8 cellular contexts compared by ENCODE assay signal in genomic region chr7:25857376-25858067, GRCh38.
DNase-seq lines count a peak whose midpoint lies in the region; ATAC-seq and TF ChIP-seq lines count a peak whose summit lies in the region.

No MANE protein-coding gene starts in this region.

- TF ChIP-seq EP300 in upper lobe of left lung (IDR thresholded peaks at IDR 0.05): no peak

- H3K9me3 ChIP-seq in A673 (ENCODE audit: low read depth, low read length, poor library complexity, severe bottlenecking) (no peaks in the 10 kb centered on the region), OCI-LY1 (ENCODE audit: low read length) (peaks cover 13% of the 10 kb centered on the region; the same call in 1 of the 2 replicates), left ventricle myocardium inferior (replicated peaks) (no peaks in the 10 kb centered on the region), upper lobe of left lung (peaks cover 0 to 14% (median 3%) of the 10 kb centered on the region in 4 donors)

- H3K9me2 ChIP-seq in OCI-LY1 (ENCODE audit: low read depth, low read length): no peaks in the 10 kb centered on the region

- H3K36me3 ChIP-seq in A673 (ENCODE audit: insufficient read depth, low read length, poor library complexity, severe bottlenecking): no peaks in the 10 kb centered on the region
- H3K36me3 ChIP-seq in OCI-LY1 (ENCODE audit: insufficient read depth, low read length): no peaks in the 10 kb centered on the region; the same call in 1 of the 2 replicates
- no peaks in the 10 kb centered on the region for H3K36me3 ChIP-seq in left ventricle myocardium inferior
- no peaks in the 10 kb centered on the region for H3K36me3 ChIP-seq in upper lobe of left lung

- intact Hi-C loops in A673 (cut with micrococcal nuclease; ENCODE audit: unreplicated experiment) (loop anchor here (10.0 kb wide), 1 partner anchor 507 kb away; no protein-coding TSS in a partner anchor), left ventricle myocardium inferior (cut with micrococcal nuclease) (loop anchor here (10.0 kb wide), 1 partner anchor 463 kb away; no protein-coding TSS in a partner anchor)

- H2AFZ ChIP-seq in OCI-LY1 (ENCODE audit: low read length): peak overlapping the region; percentile 36; the same call in 1 of the 2 replicates

- 0 out of 2 replicates have a peak, but pooled peaks cover 10% of the 10 kb centered on the region for H3F3A ChIP-seq in OCI-LY1 (ENCODE audit: insufficient read depth, low read length)

- TF ChIP-seq CTCF in A673 (conservative IDR thresholded peaks at IDR 0.05; ENCODE audit: low read depth, low read length) (no peak), HFF-Myc (IDR thresholded peaks at IDR 0.05; ENCODE audit: low read depth, low read length, missing control alignments) (no peak), OCI-LY1 (IDR thresholded peaks at IDR 0.05; ENCODE audit: low read length) (no peak), left ventricle myocardium inferior (IDR thresholded peaks at IDR 0.05; ENCODE audit: borderline replicate concordance) (no peak), upper lobe of left lung (IDR thresholded peaks at IDR 0.05) (no peak)

- POLR2A ChIA-PET in A673 (lab: Charles Lee; ENCODE audit: low non-redundant PET): no interaction called here

- H3K4me1 ChIP-seq in A673 (ENCODE audit: insufficient read depth, low read length, poor library complexity, severe bottlenecking) (peaks cover 24% of the 10 kb centered on the region), OCI-LY1 (ENCODE audit: insufficient read depth, low read length, severe bottlenecking) (peaks cover 27% of the 10 kb centered on the region), left ventricle myocardium inferior (peaks cover 24% of the 10 kb centered on the region), upper lobe of left lung (peaks cover 10 to 35% (median 24%) of the 10 kb centered on the region in 4 donors)

- H3K4me3 ChIP-seq in A673 (ENCODE audit: low read depth, low read length, poor library complexity, severe bottlenecking): peak overlapping the region; percentile 55
- peak overlapping the region; percentile 42 for H3K4me3 ChIP-seq in HFF-Myc (replicated peaks; ENCODE audit: low read depth, low read length)
- H3K4me3 ChIP-seq in OCI-LY1 (ENCODE audit: low read depth, low read length, poor library complexity, severe bottlenecking): peak overlapping the region; percentile 68
- H3K4me3 ChIP-seq in left ventricle myocardium inferior: peak overlapping the region; percentile 62
- peak overlapping the region in 3 of 4 donors; percentile 33 to 45 (median 43) for H3K4me3 ChIP-seq in upper lobe of left lung

- TF ChIP-seq POLR2A in upper lobe of left lung (IDR thresholded peaks at IDR 0.05): no peak

- H4K20me1 ChIP-seq in OCI-LY1 (ENCODE audit: insufficient read depth, low read length): no peaks in the 10 kb centered on the region

- H3K9ac ChIP-seq in OCI-LY1 (ENCODE audit: low read length): no peak overlapping the region

- WGBS in upper lobe of left lung, 2 donors: 14 to 22% methylated on average over 17 to 21 of the region's 21 CpGs

- H3K79me2 ChIP-seq in OCI-LY1 (ENCODE audit: insufficient read depth, low read length): no peaks in the 10 kb centered on the region

- no TSS peak for BruUV-seq in A673 (replicated peaks; lab: Mats Ljungman, UMichigan)

- H3K27me3 ChIP-seq in A673 (replicated peaks; ENCODE audit: insufficient read depth, low read depth, low read length, poor library complexity) (peaks cover 10% of the 10 kb centered on the region), OCI-LY1 (ENCODE audit: insufficient read depth, low read length) (no peaks in the 10 kb centered on the region), left ventricle myocardium inferior (ENCODE audit: low read depth) (peaks cover 100% of the 10 kb centered on the region), upper lobe of left lung (peaks cover 0 to 97% (median 45%) of the 10 kb centered on the region in 4 donors)

- ATAC-seq in upper lobe of left lung (ENCODE audit: low FRiP score in 2 of 2) (no peak), HG03045 (IDR thresholded peaks at IDR 0.05; ENCODE audit: unreplicated experiment) (no peak)

- DNase-seq in A673 (ENCODE audit: low spot score): peak; percentile 88
- DNase-seq in HFF-Myc (ENCODE audit: extremely low read depth, low read depth): no peak
- no peak for DNase-seq in left ventricle myocardium inferior
- DNase-seq in upper lobe of left lung: no peak
- DNase-seq in activated T-cell treated with anti-CD3 and anti-CD28 coated beads for 4 hours: no peak
- DNase-seq in HUDEP-2 (lab: John Stamatoyannopoulos, UW; ENCODE audit: unreplicated experiment in 76 of 76): no peak

- H3K4me2 ChIP-seq in OCI-LY1 (ENCODE audit: low read length): peak overlapping the region; percentile 93

- H3K27ac ChIP-seq in A673 (ENCODE audit: low read depth, low read length, poor library complexity, severe bottlenecking): peak overlapping the region; percentile 83
- peak overlapping the region; percentile 20 for H3K27ac ChIP-seq in OCI-LY1 (ENCODE audit: low read depth, low read length, poor library complexity, severe bottlenecking)
- peak overlapping the region; percentile 22 for H3K27ac ChIP-seq in left ventricle myocardium inferior (replicated peaks)
- H3K27ac ChIP-seq in upper lobe of left lung: peak overlapping the region in 1 of 4 donors; percentile 84

- CTCF ChIA-PET in A673 (lab: Charles Lee): no interaction called here
